19 cellular contexts compared by ENCODE assay signal in genomic region chr4:165199722-165200121, GRCh38. TPM values are rescaled to one million over a fixed set of nuclear protein-coding genes. Genes with fewer than 3 reads are reported as not detected.
DNase-seq lines count a peak whose midpoint lies in the region; ATAC-seq and TF ChIP-seq lines count a peak whose summit lies in the region.
"Had no signal": no experiment of that assay in that cellular context is flagged by ENCODE, and none has a peak within 500 bp of the region (broad histone marks: within the 10 kb centered on the region; RNA-seq: fewer than 3 reads in every experiment).

No MANE protein-coding gene starts in this region.

- H3K27ac ChIP-seq in foreskin keratinocyte (peak overlapping the region; percentile 7), tibial nerve (no peak overlapping the region)

- no peaks in the 10 kb centered on the region for H3K36me3 ChIP-seq in adipocyte (ENCODE audit: control insufficient read depth, insufficient read depth, low read length, severe bottlenecking)
- no peaks in the 10 kb centered on the region for H3K36me3 ChIP-seq in tibial nerve

- H3K9me3 ChIP-seq in adipocyte (ENCODE audit: control insufficient read depth, low read length) (no peaks in the 10 kb centered on the region), tibial nerve (no peaks in the 10 kb centered on the region)

- ATAC-seq in foreskin keratinocyte, result peak; percentile 68
- no peak for ATAC-seq in GM18868 (IDR thresholded peaks at IDR 0.05; ENCODE audit: unreplicated experiment)
- no peak for ATAC-seq in GM18519 (IDR thresholded peaks at IDR 0.05; ENCODE audit: low FRiP score, unreplicated experiment)
- ATAC-seq: activated CD8-positive, alpha-beta T cell treated with anti-CD3 and anti-CD28 coated beads for 36 hours; natural killer cell treated with Interleukin-12 subunit alpha and Interleukin-12 subunit beta and Interleukin-15 and Interleukin-18, amount 100 ng/mL, for 72 hours had no signal

- 91 to 99% methylated on average over 2 of the region's 2 CpGs for WGBS in tibial nerve, 2 donors

- H3K4me1 ChIP-seq in adipocyte (ENCODE audit: control insufficient read depth, insufficient read depth, low read length) (peaks cover 23% of the 10 kb centered on the region), foreskin keratinocyte (peaks cover 30% of the 10 kb centered on the region), tibial nerve (no peaks in the 10 kb centered on the region)

- TF ChIP-seq RAD21 in Ishikawa (IDR thresholded peaks at IDR 0.05; ENCODE audit: low read depth), result peak; percentile 17; the same call in 1 of the 2 replicates

- in situ Hi-C loops in GM13977 (cut with MboI; ENCODE audit: low pct_unique_long_range_greater_than_20kb, low sequenced_read_pairs, unreplicated experiment), result no loop called here

- TF ChIP-seq EP300 in Ishikawa (IDR thresholded peaks at IDR 0.05; ENCODE audit: borderline replicate concordance), result peak; percentile 57; the same call in 1 of the 2 replicates
- TF ChIP-seq EP300 in tibial nerve (IDR thresholded peaks at IDR 0.05), result no peak

- H3K4me3 ChIP-seq in adipocyte (ENCODE audit: low read length), result no peak overlapping the region
- no peak overlapping the region for H3K4me3 ChIP-seq in tibial nerve

- DNase-seq in A172 (ENCODE audit: low spot score), result peak; percentile 32
- DNase-seq in adipocyte (ENCODE audit: low read depth), result peak; percentile 67
- peak; percentile 67 to 81 for DNase-seq in foreskin keratinocyte
- no peak for DNase-seq in tibial nerve (ENCODE audit: low spot score in 2 of 2)
- DNase-seq in GM13977 (ENCODE audit: low spot score), result no peak
- DNase-seq: activated CD8-positive, alpha-beta T cell treated with anti-CD3 and anti-CD28 coated beads for 36 hours; activated naive CD8-positive, alpha-beta T cell treated with anti-CD3 and anti-CD28 coated beads, Interleukin-2, amount 10 ng/mL, durations not matched to agents 7 days and 5 days; activated T-cell treated with anti-CD3 and anti-CD28 coated beads, Interleukin-2, amount 50 U/mL, for 48 hours; C1 segment of cervical spinal cord; effector memory CD4-positive, alpha-beta T cell; H9; hippocampal formation; NCI-H2081; NCI-H510A treated with DMSO at 0.1 percent for 48 hours; T-helper 2 cell had no signal

- no peak for TF ChIP-seq POLR2A in tibial nerve (IDR thresholded peaks at IDR 0.05)

- H3K9ac ChIP-seq in adipocyte (ENCODE audit: low read length), result no peak overlapping the region

- TF ChIP-seq CTCF in foreskin keratinocyte (conservative IDR thresholded peaks at IDR 0.05), result no peak
- TF ChIP-seq CTCF in tibial nerve (IDR thresholded peaks at IDR 0.05), result no peak
- TF ChIP-seq CTCF in GM13977 (IDR thresholded peaks at IDR 0.05; ENCODE audit: extremely low read depth, insufficient read depth, missing control alignments), result no peak

- no peaks in the 10 kb centered on the region for H3K27me3 ChIP-seq in adipocyte (replicated peaks; ENCODE audit: control insufficient read depth, insufficient read depth, low read length)
- no peaks in the 10 kb centered on the region for H3K27me3 ChIP-seq in foreskin keratinocyte
- no peaks in the 10 kb centered on the region for H3K27me3 ChIP-seq in tibial nerve

TF ChIP-seq in Ishikawa, 13 proteins besides CTCF, POLR2A, EP300 and RAD21:
- TF ChIP-seq NFIC (IDR thresholded peaks at IDR 0.05) (peak; percentile 91), ZBTB7A (IDR thresholded peaks at IDR 0.05; ENCODE audit: low read depth) (no peak), TEAD4 (IDR thresholded peaks at IDR 0.05) (peak; percentile 77), USF1 (IDR thresholded peaks at IDR 0.05) (no peak), CREB1 (IDR thresholded peaks at IDR 0.05; ENCODE audit: low read depth) (no peak), EGR1 (IDR thresholded peaks at IDR 0.05) (no peak), TCF12 (IDR thresholded peaks at IDR 0.05; ENCODE audit: low read depth) (peak; percentile 86), YY1 (IDR thresholded peaks at IDR 0.05; ENCODE audit: low read depth) (no peak), REST (IDR thresholded peaks at IDR 0.05; ENCODE audit: low read depth) (no peak), TAF1 (IDR thresholded peaks at IDR 0.05; ENCODE audit: low read depth) (no peak), CEBPB (IDR thresholded peaks at IDR 0.05) (no peak), FOXM1 (IDR thresholded peaks at IDR 0.05; ENCODE audit: borderline replicate concordance, low read depth) (0 out of 2 replicates have a peak, but pooled peaks have one; percentile 33)
- TF ChIP-seq, protein P1, sequence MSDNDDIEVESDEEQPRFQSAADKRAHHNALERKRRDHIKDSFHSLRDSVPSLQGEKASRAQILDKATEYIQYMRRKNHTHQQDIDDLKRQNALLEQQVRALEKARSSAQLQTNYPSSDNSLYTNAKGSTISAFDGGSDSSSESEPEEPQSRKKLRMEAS (IDR thresholded peaks at IDR 0.05), result no peak

RNA-seq across cellular contexts. Expression of gene KLHL2, which starts 7.6 kb away (rescaled TPM):
- total RNA-seq in A172 (2014; rRNA removed; shearing (Covaris generic)), result 18.3 and 21.1 TPM in 2 replicates
- 14.0 and 16.7 TPM in 2 replicates for total RNA-seq in foreskin keratinocyte
- 5.2 and 7.4 TPM in 2 replicates for polyA plus RNA-seq in foreskin keratinocyte
- 10 to 100 TPM; 18.0 to 26.7 (median 23.8) TPM for total RNA-seq in tibial nerve

Comparison
In these comparisons a context has a peak if more than half of its experiments do, and no peak if none do; other contexts are left out.
1. DNase-seq: peak in A172 (single experiment), adipocyte (single experiment) and foreskin keratinocyte (2 of 2); none in tibial nerve (0 of 2) and GM13977 (single experiment).